8 cellular contexts compared by ENCODE assay signal in genomic region chr7:123791001-123791400, GRCh38. TPM values are rescaled to one million over a fixed set of nuclear protein-coding genes. Genes with fewer than 3 reads are reported as not detected.
"Had no signal": no experiment of that assay in that cellular context is flagged by ENCODE, and none has a peak within 500 bp of the region (broad histone marks: within the 10 kb centered on the region; RNA-seq: fewer than 3 reads in every experiment).

No MANE protein-coding gene starts in this region.

- H3K4me3 ChIP-seq: GM23338 had no signal

- H3K4me2 ChIP-seq: GM23338 had no signal

- FAIRE-seq: H1, H54, HepG2 had no signal

- H3K27ac ChIP-seq: HL-60 had no signal

- DNase-seq: H9, HCEC 1CT had no signal

- ATAC-seq: GM23338, HepG2 had no signal

RNA-seq across cellular contexts. Expression of gene HYAL4, which starts 54.0 kb away (rescaled TPM):
- total RNA-seq: GM23338, H1, H9, HepG2 had no signal
- polyA plus RNA-seq: GM23338, H1, HepG2, IgD-negative memory B cell had no signal
